17 cellular contexts compared by ENCODE assay signal in genomic region chr3:50654196-50654595, GRCh38. TPM values are rescaled to one million over a fixed set of nuclear protein-coding genes. Genes with fewer than 3 reads are reported as not detected.
"Had no signal": no experiment of that assay in that cellular context is flagged by ENCODE, and none has a peak within 500 bp of the region (broad histone marks: within the 10 kb centered on the region; RNA-seq: fewer than 3 reads in every experiment).

No MANE protein-coding gene starts in this region.

- H3K4me3 Mint-ChIP-seq: immature natural killer cell; naive B cell; T-helper 1 cell treated with Interleukin-12 subunit alpha and Interleukin-12 subunit beta and Interleukin-4 antibody, amounts not matched to agents 30 μg/mL and 1 μg/mL, for 36 hours had no signal

- H3K4me1 ChIP-seq: SJSA1 had no signal

- H3K27ac ChIP-seq: esophagus squamous epithelium, ovary, psoas muscle, SJSA1, thoracic aorta, VCaP had no signal

- H3K9me3 Mint-ChIP-seq: naive B cell; T-helper 1 cell treated with Interleukin-12 subunit alpha and Interleukin-12 subunit beta and Interleukin-4 antibody, amounts not matched to agents 30 μg/mL and 1 μg/mL, for 36 hours had no signal

- H3K4me3 ChIP-seq: esophagus squamous epithelium, mucosa of descending colon, ovary, psoas muscle, SJSA1, thoracic aorta had no signal

- DNase-seq: activated CD8-positive, alpha-beta memory T cell treated with anti-CD3 and anti-CD28 coated beads for 24 hours; activated CD8-positive, alpha-beta memory T cell treated with anti-CD3 and anti-CD28 coated beads, Interleukin-2, amount 50 U/mL, for 48 hours; dermis blood vessel endothelial cell; effector memory CD4-positive, alpha-beta T cell; esophagus squamous epithelium; immature natural killer cell; kidney glomerular epithelial cell; left ventricle myocardium superior; mucosa of descending colon; naive B cell; ovary; right cardiac atrium had no signal

- H3K36me3 Mint-ChIP-seq: naive B cell had no signal

- H3K36me3 ChIP-seq: ovary, SJSA1, thoracic aorta had no signal

- ATAC-seq: left ventricle myocardium superior, right cardiac atrium had no signal

- H3K4me1 Mint-ChIP-seq: immature natural killer cell, naive B cell had no signal

- H3K9me3 ChIP-seq: esophagus squamous epithelium, mucosa of descending colon, ovary, psoas muscle, SJSA1, thoracic aorta had no signal

- H3K27me3 ChIP-seq: esophagus squamous epithelium, ovary, SJSA1 had no signal

RNA-seq across cellular contexts. Expression of gene DOCK3, which starts 20.5 kb away (rescaled TPM):
- total RNA-seq: dermis blood vessel endothelial cell had no signal
